21 cellular contexts compared by ENCODE assay signal in genomic region chr9:137398561-137399468, GRCh38. TPM values are rescaled to one million over a fixed set of nuclear protein-coding genes. Genes with fewer than 3 reads are reported as not detected.
DNase-seq lines count a peak whose midpoint lies in the region; ATAC-seq, FAIRE-seq and TF ChIP-seq lines count a peak whose summit lies in the region.
"Had no signal": no experiment of that assay in that cellular context is flagged by ENCODE, and none has a peak within 500 bp of the region (broad histone marks: within the 10 kb centered on the region; RNA-seq: fewer than 3 reads in every experiment).

No MANE protein-coding gene starts in this region.

- H3K4me3 Mint-ChIP-seq in chondrocyte (ENCODE audit: unreplicated experiment) (no peak overlapping the region), nephron progenitor cell (no peak overlapping the region)

- H3K36me3 Mint-ChIP-seq in chondrocyte (ENCODE audit: low read depth) (peaks cover 9% of the 10 kb centered on the region), nephron progenitor cell (ENCODE audit: low read depth) (peaks cover 46% of the 10 kb centered on the region)

- 95% methylated on average over 60 of the region's 60 CpGs for WGBS in right cardiac atrium

- H3K27me3 ChIP-seq in right cardiac atrium (ENCODE audit: control insufficient read depth, insufficient read depth) (no peaks in the 10 kb centered on the region), right atrium auricular region (no peaks in the 10 kb centered on the region)
- H3K27me3 ChIP-seq: BE2C had no signal

- intact Hi-C loops in right cardiac atrium (cut with DNase I): loop anchor here in 1 of 4 donors (10.0 kb wide), 1 partner anchor 54 kb away; no protein-coding TSS in a partner anchor

- no peak for ATAC-seq in right cardiac atrium
- ATAC-seq in GM18517 (IDR thresholded peaks at IDR 0.05; ENCODE audit: unreplicated experiment): no peak
- ATAC-seq in HG03342 (IDR thresholded peaks at IDR 0.05; ENCODE audit: unreplicated experiment): no peak
- ATAC-seq: Right ventricle myocardium inferior had no signal

- H3K4me1 Mint-ChIP-seq in chondrocyte (ENCODE audit: low read depth): no peaks in the 10 kb centered on the region
- peaks cover 20% of the 10 kb centered on the region for H3K4me1 Mint-ChIP-seq in nephron progenitor cell

- TF ChIP-seq CTCF in right atrium auricular region (IDR thresholded peaks at IDR 0.05) (no peak), chondrocyte (IDR thresholded peaks at IDR 0.05) (no peak), nephron progenitor cell (IDR thresholded peaks at IDR 0.05) (no peak)

- TF ChIP-seq POLR2A in GM12892 (IDR thresholded peaks at IDR 0.05; ENCODE audit: low read depth, low read length): no peak

- no peak overlapping the region for H3K27ac Mint-ChIP-seq in chondrocyte (ENCODE audit: unreplicated experiment)
- peak overlapping the region; percentile 44 for H3K27ac Mint-ChIP-seq in nephron progenitor cell

- H3K9me3 ChIP-seq in right cardiac atrium (ENCODE audit: control insufficient read depth, low read length) (no peaks in the 10 kb centered on the region), right atrium auricular region (no peaks in the 10 kb centered on the region)
- H3K9me3 ChIP-seq: HAP-1 had no signal

- H3K4me1 ChIP-seq in right cardiac atrium (ENCODE audit: control insufficient read depth, insufficient read depth, low read length): no peaks in the 10 kb centered on the region
- no peaks in the 10 kb centered on the region for H3K4me1 ChIP-seq in right atrium auricular region
- H3K4me1 ChIP-seq: HAP-1 had no signal

- H3K27me3 Mint-ChIP-seq in chondrocyte (ENCODE audit: low read depth): no peaks in the 10 kb centered on the region
- no peaks in the 10 kb centered on the region for H3K27me3 Mint-ChIP-seq in nephron progenitor cell (ENCODE audit: low read depth, poor library complexity)

- H3K4me3 ChIP-seq in right cardiac atrium (ENCODE audit: low read length): no peak overlapping the region
- H3K4me3 ChIP-seq in right atrium auricular region: no peak overlapping the region
- H3K4me3 ChIP-seq: HAP-1, SK-N-MC had no signal

- H3K9me3 Mint-ChIP-seq in chondrocyte (ENCODE audit: low read depth): no peaks in the 10 kb centered on the region
- H3K9me3 Mint-ChIP-seq in nephron progenitor cell: peaks cover 50% of the 10 kb centered on the region

- H3K27ac ChIP-seq in right cardiac atrium (ENCODE audit: low read length) (no peak overlapping the region), right atrium auricular region (no peak overlapping the region)
- H3K27ac ChIP-seq: SK-N-MC had no signal

- DNase-seq in right cardiac atrium (peak in 2 of 3 donors; percentile 42 to 46), right atrium auricular region (ENCODE audit: low spot score) (no peak), chondrocyte (ENCODE audit: low spot score) (peak; percentile 74), nephron progenitor cell (no peak), GM12892 (ENCODE audit: insufficient read length) (no peak), NCI-H69 (lab: John Stamatoyannopoulos, UW) (no peak)
- DNase-seq: BE2C, KBM-7, NCI-H1105, NCI-H2081 treated with DMSO at 0.1 percent for 48 hours, NCI-H446 treated with DMSO at 0.1 percent for 48 hours, NCI-H748 treated with DMSO at 0.1 percent for 48 hours had no signal

- FAIRE-seq in GM12892 (lab: Jason Lieb, UNC): no peak
- FAIRE-seq: A204.1, D721Med, RCC 7860 had no signal

- no peaks in the 10 kb centered on the region for H3K36me3 ChIP-seq in right atrium auricular region
- H3K36me3 ChIP-seq: BE2C, HAP-1 had no signal

RNA-seq across cellular contexts. Expression of gene EXD3, which starts 24.1 kb away (rescaled TPM):
- total RNA-seq in right cardiac atrium: 10 to 100 TPM in 2 of 4 donors, 1 to 10 TPM in 2; 7.9 to 13.4 (median 11.1) TPM
- 14.6 TPM for polyA plus RNA-seq in right cardiac atrium
- 1 to 10 TPM; 5.9 to 6.0 TPM for total RNA-seq in right atrium auricular region
- 10.7 to 15.7 TPM (median 11.6 TPM) in 3 replicates for total RNA-seq in chondrocyte
- 3.9 TPM for polyA plus RNA-seq in GM12892 (2012; ENCODE audit: missing spikeins)

RNA-seq across cellular contexts. Expression of gene NOXA1, which starts 24.4 kb away (rescaled TPM):
- total RNA-seq in right cardiac atrium (1 to 10 TPM; 3.1 to 7.5 (median 4.5) TPM), right atrium auricular region (1 to 10 TPM in 1 of 2 donors, under 1 TPM in 1; 0.94 to 3.4 TPM), chondrocyte (0.97 to 2.5 TPM (median 2.0 TPM) in 3 replicates)
- polyA plus RNA-seq in right cardiac atrium: 4.3 TPM
- polyA plus RNA-seq in GM12892 (2012; ENCODE audit: missing spikeins): not detected
- total RNA-seq: OCI-LY7 had no signal

RNA-seq across cellular contexts. Expression of gene ENTPD8, which starts 42.3 kb away (rescaled TPM):
- total RNA-seq in right cardiac atrium: not detected
- polyA plus RNA-seq in right cardiac atrium: not detected
- not detected for total RNA-seq in right atrium auricular region
- total RNA-seq in chondrocyte: 0.10 TPM in 1 of 3 replicates, not detected in the others
- polyA plus RNA-seq in GM12892 (2012; ENCODE audit: missing spikeins): not detected
- total RNA-seq: OCI-LY7, Right ventricle myocardium inferior had no signal

Comparison
In these comparisons a context has a peak if more than half of its experiments do, and no peak if none do; other contexts are left out.
1. DNase-seq: peak in right cardiac atrium (2 of 3) and chondrocyte (single experiment); none in right atrium auricular region (single experiment), nephron progenitor cell (single experiment), GM12892 (single experiment) and NCI-H69 (single experiment).